15 cellular contexts compared by ENCODE assay signal in the genomic region with DNA sequence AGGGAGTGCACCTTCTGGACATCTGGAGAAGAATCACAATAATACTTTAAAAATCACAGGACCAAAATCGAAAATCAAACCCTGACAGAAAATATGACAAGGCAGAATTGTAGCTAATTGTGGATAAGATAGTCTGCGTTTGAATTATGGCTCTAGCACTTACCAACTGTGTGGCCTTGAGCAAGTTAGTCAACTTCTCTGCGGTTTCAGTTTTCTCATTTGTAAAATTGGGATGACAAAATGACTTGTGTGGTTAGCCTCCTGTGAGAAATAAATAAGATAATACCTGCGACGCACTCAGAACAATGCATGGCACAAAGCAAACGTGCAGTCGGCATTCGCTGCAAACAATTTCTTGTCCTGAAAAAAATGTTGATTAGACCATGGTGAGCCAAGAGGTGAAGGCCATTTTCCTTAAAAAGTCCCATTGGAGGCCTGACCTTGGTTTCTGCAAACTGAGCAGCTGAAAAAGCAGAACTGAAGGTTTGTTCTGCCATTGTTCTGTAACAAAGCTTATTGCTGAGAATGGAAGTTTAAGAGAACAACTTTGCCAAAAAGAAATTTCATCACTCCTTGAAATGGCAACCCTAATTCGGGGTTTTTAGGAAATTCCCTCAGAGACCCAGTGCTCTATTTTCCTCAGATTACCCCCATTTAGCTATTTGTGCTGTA.
"Had no signal": no experiment of that assay in that cellular context is flagged by ENCODE, and none has a peak within 500 bp of the region (broad histone marks: within the 10 kb centered on the region; RNA-seq: fewer than 3 reads in every experiment).

No MANE protein-coding gene starts in this region.

- H3K36me3 ChIP-seq: adrenal gland, cardiac muscle cell, left ventricle myocardium inferior, transverse colon had no signal

- H3K27ac ChIP-seq: adrenal gland, cardiac muscle cell, left ventricle myocardium inferior, transverse colon had no signal

- H3K36me3 Mint-ChIP-seq: activated naive CD4-positive, alpha-beta T cell treated with anti-CD3 and anti-CD28 coated beads, Interleukin-2, amount 50 U/mL, for 24 hours; memory B cell; natural killer cell had no signal

- DNase-seq: activated CD4-positive, alpha-beta T cell treated with anti-CD3 and anti-CD28 coated beads, Interleukin-2, amount 50 U/mL, for 1 hour; activated CD4-positive, CD25-positive, alpha-beta regulatory T cell; activated effector memory CD4-positive, alpha-beta T cell treated with anti-CD3 and anti-CD28 coated beads, Interleukin-2, amount 50 U/mL, for 16 hours; activated T-cell treated with anti-CD3 and anti-CD28 coated beads, Interleukin-2, amount 50 U/mL, for 24 hours; left ventricle myocardium inferior; natural killer cell; nucleus accumbens; stimulated activated CD4-positive, alpha-beta T cell treated with anti-CD3 and anti-CD28 coated beads, Interleukin-2, amount 100 ng/mL, for 48 hours; stimulated activated naive CD8-positive, alpha-beta T cell treated with anti-CD3 and anti-CD28 coated beads, Interleukin-15, Interleukin-2, amounts not matched to agents 100 U/mL and 50 U/mL, for 24 hours; transverse colon had no signal

- H3K4me3 Mint-ChIP-seq: activated naive CD4-positive, alpha-beta T cell treated with anti-CD3 and anti-CD28 coated beads, Interleukin-2, amount 50 U/mL, for 24 hours; activated T-cell treated with anti-CD3 and anti-CD28 coated beads, Interleukin-2, amount 50 U/mL, for 24 hours; memory B cell; natural killer cell; T-helper 2 cell treated with Interferon-gamma antibody and Interleukin-4, amounts not matched to agents 5 μg/mL and 100 μg/mL, for 36 hours had no signal

- H3K9me3 ChIP-seq: adrenal gland, transverse colon had no signal

- H3K27ac Mint-ChIP-seq: activated T-cell treated with anti-CD3 and anti-CD28 coated beads, Interleukin-2, amount 50 U/mL, for 24 hours; memory B cell; natural killer cell; T-helper 2 cell treated with Interferon-gamma antibody and Interleukin-4, amounts not matched to agents 5 μg/mL and 100 μg/mL, for 36 hours had no signal

- H3K4me1 ChIP-seq: transverse colon had no signal

- H3K4me1 Mint-ChIP-seq: activated naive CD4-positive, alpha-beta T cell treated with anti-CD3 and anti-CD28 coated beads, Interleukin-2, amount 50 U/mL, for 24 hours; memory B cell; natural killer cell had no signal

- H3K9me3 Mint-ChIP-seq: activated naive CD4-positive, alpha-beta T cell treated with anti-CD3 and anti-CD28 coated beads, Interleukin-2, amount 50 U/mL, for 24 hours; activated T-cell treated with anti-CD3 and anti-CD28 coated beads, Interleukin-2, amount 50 U/mL, for 24 hours; memory B cell; natural killer cell; T-helper 2 cell treated with Interferon-gamma antibody and Interleukin-4, amounts not matched to agents 5 μg/mL and 100 μg/mL, for 36 hours had no signal

- H3K4me3 ChIP-seq: adrenal gland, cardiac muscle cell, left ventricle myocardium inferior, transverse colon had no signal
